In genomic region chr1:198631292-198631691, GRCh38 we compare ENCODE assay signal across 1 cellular context.
TF ChIP-seq lines count a peak whose summit lies in the region.

No MANE protein-coding gene starts in this region.

TF ChIP-seq in K562, 482 proteins besides CTCF, POLR2A, EP300 and RAD21:
- TF ChIP-seq CTBP1 (IDR thresholded peaks at IDR 0.05; ENCODE audit: borderline replicate concordance) (no peak), ETV6 (IDR thresholded peaks at IDR 0.05; ENCODE audit: borderline replicate concordance in 1 of 2, low read depth in 2 of 2, low read length in 1 of 2) (no peak), ETV6 (CRISPR knock-in tag; IDR thresholded peaks at IDR 0.05; ENCODE audit: borderline replicate concordance) (no peak), MLLT1 (IDR thresholded peaks at IDR 0.05) (no peak), ILK (tag; IDR thresholded peaks at IDR 0.05; ENCODE audit: borderline replicate concordance, low read depth) (0 out of 2 replicates have a peak, but pooled peaks have one; percentile 15), POLR2B (IDR thresholded peaks at IDR 0.05; ENCODE audit: low read depth, partially characterized antibody) (no peak), GTF2F1 (IDR thresholded peaks at IDR 0.05; ENCODE audit: low read depth, low read length) (no peak)
